In the genomic region with DNA sequence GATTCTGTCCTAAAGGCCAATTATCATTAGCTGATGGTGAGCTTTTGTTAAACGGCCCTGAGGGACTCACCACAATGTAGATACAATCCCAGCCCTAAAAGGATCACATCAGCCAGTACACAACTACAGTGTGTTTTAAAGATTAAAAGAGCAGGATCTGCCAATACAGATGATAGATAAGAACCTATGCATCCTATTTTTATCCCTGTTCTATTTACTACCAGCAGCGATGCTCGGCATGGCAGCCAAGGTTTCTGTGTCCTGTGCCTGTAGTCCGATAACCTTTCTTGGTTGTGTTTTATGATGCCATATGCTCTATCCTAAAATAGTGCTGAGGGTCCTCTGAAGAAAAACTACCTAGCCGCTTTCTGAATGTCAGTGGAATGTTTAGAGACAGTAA, we compare ENCODE assay signal across 15 cellular contexts.
DNase-seq lines count a peak whose midpoint lies in the region; ATAC-seq and TF ChIP-seq lines count a peak whose summit lies in the region.
"Had no signal": no experiment of that assay in that cellular context is flagged by ENCODE, and none has a peak within 500 bp of the region (broad histone marks: within the 10 kb centered on the region; RNA-seq: fewer than 3 reads in every experiment).

No MANE protein-coding gene starts in this region.

- H3K4me1 Mint-ChIP-seq in endodermal cell: peaks cover 47% of the 10 kb centered on the region
- H3K4me1 Mint-ChIP-seq in activated naive CD8-positive, alpha-beta T cell treated with anti-CD3 and anti-CD28 coated beads for 36 hours: no peaks in the 10 kb centered on the region
- H3K4me1 Mint-ChIP-seq: CD4-positive, alpha-beta memory T cell had no signal

- H3K27me3 ChIP-seq in endodermal cell (ENCODE audit: control insufficient read depth, insufficient read depth, low read length, poor library complexity, severe bottlenecking) (no peaks in the 10 kb centered on the region), left lung (no peaks in the 10 kb centered on the region)
- H3K27me3 ChIP-seq: BE2C, Peyer's patch had no signal

- no peaks in the 10 kb centered on the region for H3K9me3 ChIP-seq in endodermal cell (ENCODE audit: control insufficient read depth, low read length)
- no peaks in the 10 kb centered on the region for H3K9me3 ChIP-seq in left lung
- H3K9me3 ChIP-seq: BE2C, Peyer's patch had no signal

- no peaks in the 10 kb centered on the region for H3K9me3 Mint-ChIP-seq in endodermal cell
- no peaks in the 10 kb centered on the region for H3K9me3 Mint-ChIP-seq in activated naive CD8-positive, alpha-beta T cell treated with anti-CD3 and anti-CD28 coated beads for 36 hours
- H3K9me3 Mint-ChIP-seq: CD4-positive, alpha-beta memory T cell had no signal

- H3K4me1 ChIP-seq in endodermal cell (ENCODE audit: control insufficient read depth, insufficient read depth, low read length) (peaks cover 31% of the 10 kb centered on the region), left lung (no peaks in the 10 kb centered on the region)
- H3K4me1 ChIP-seq: BE2C, Peyer's patch had no signal

- intact Hi-C loops in left lung (cut with DNase I): no loop called here

- no peak overlapping the region for H3K4me3 Mint-ChIP-seq in endodermal cell
- no peak overlapping the region for H3K4me3 Mint-ChIP-seq in activated naive CD8-positive, alpha-beta T cell treated with anti-CD3 and anti-CD28 coated beads for 36 hours
- H3K4me3 Mint-ChIP-seq: CD4-positive, alpha-beta memory T cell had no signal

- H3K36me3 ChIP-seq in endodermal cell (ENCODE audit: control insufficient read depth, insufficient read depth, low read length) (no peaks in the 10 kb centered on the region), left lung (no peaks in the 10 kb centered on the region)
- H3K36me3 ChIP-seq: BE2C, Peyer's patch had no signal

- H3K27ac ChIP-seq in endodermal cell (ENCODE audit: low read depth, low read length): no peak overlapping the region
- H3K27ac ChIP-seq in left lung: no peak overlapping the region
- H3K27ac ChIP-seq: Peyer's patch had no signal

- no peak overlapping the region for H3K27ac Mint-ChIP-seq in endodermal cell
- H3K27ac Mint-ChIP-seq in activated naive CD8-positive, alpha-beta T cell treated with anti-CD3 and anti-CD28 coated beads for 36 hours: no peak overlapping the region
- H3K27ac Mint-ChIP-seq: CD4-positive, alpha-beta memory T cell had no signal

- no peaks in the 10 kb centered on the region for H3K36me3 Mint-ChIP-seq in endodermal cell (ENCODE audit: low read depth)
- H3K36me3 Mint-ChIP-seq in activated naive CD8-positive, alpha-beta T cell treated with anti-CD3 and anti-CD28 coated beads for 36 hours: no peaks in the 10 kb centered on the region
- H3K36me3 Mint-ChIP-seq: CD4-positive, alpha-beta memory T cell had no signal

- no peak for ATAC-seq in GM19463 (IDR thresholded peaks at IDR 0.05; ENCODE audit: unreplicated experiment)
- no peak for ATAC-seq in left lung
- ATAC-seq: HepG2 had no signal

- H3K4me3 ChIP-seq in endodermal cell (ENCODE audit: low read length) (peak overlapping the region; percentile 37), left lung (no peak overlapping the region)
- H3K4me3 ChIP-seq: Peyer's patch had no signal

- TF ChIP-seq CTCF in endodermal cell (conservative IDR thresholded peaks at IDR 0.05) (no peak), left lung (IDR thresholded peaks at IDR 0.05) (no peak)

- peaks cover 47% of the 10 kb centered on the region for H3K27me3 Mint-ChIP-seq in endodermal cell (ENCODE audit: insufficient read depth)
- peaks cover 22% of the 10 kb centered on the region for H3K27me3 Mint-ChIP-seq in activated naive CD8-positive, alpha-beta T cell treated with anti-CD3 and anti-CD28 coated beads for 36 hours

- no peak overlapping the region for H3K9ac ChIP-seq in endodermal cell (ENCODE audit: extremely low read depth, low read length, poor library complexity, severe bottlenecking)

- DNase-seq in COLO668 (lab: John Stamatoyannopoulos, UW; ENCODE audit: unreplicated experiment) (peak; percentile 45), DMS153 treated with DMSO at 0.1 percent for 48 hours (lab: John Stamatoyannopoulos, UW; ENCODE audit: unreplicated experiment) (peak; percentile 28), NCI-H69 (lab: John Stamatoyannopoulos, UW) (peak; percentile 80), endodermal cell (no peak), left lung (no peak)
- no peak for DNase-seq in activated naive CD8-positive, alpha-beta T cell treated with anti-CD3 and anti-CD28 coated beads for 36 hours
- DNase-seq: BE2C, H7, NCI-H1694 treated with DMSO at 0.1 percent for 48 hours, NCI-H526, Peyer's patch, SHP77 treated with DMSO at 0.1 percent for 48 hours had no signal

- 62 to 94% methylated on average over 4 to 5 of the region's 5 CpGs for WGBS in endodermal cell (ENCODE audit: insufficient coverage in 1 of 2, insufficient read length in 1 of 2), 2 experiments

Comparison
In these comparisons a context has a peak if more than half of its experiments do, and no peak if none do; other contexts are left out.
1. DNase-seq: peak in COLO668 (single experiment), DMS153 treated with DMSO at 0.1 percent for 48 hours (single experiment) and NCI-H69 (single experiment); none in endodermal cell (single experiment), left lung (0 of 2) and activated naive CD8-positive, alpha-beta T cell treated with anti-CD3 and anti-CD28 coated beads for 36 hours (single experiment).